Comparison of ENCODE assay signal across 10 cellular contexts in the genomic region with DNA sequence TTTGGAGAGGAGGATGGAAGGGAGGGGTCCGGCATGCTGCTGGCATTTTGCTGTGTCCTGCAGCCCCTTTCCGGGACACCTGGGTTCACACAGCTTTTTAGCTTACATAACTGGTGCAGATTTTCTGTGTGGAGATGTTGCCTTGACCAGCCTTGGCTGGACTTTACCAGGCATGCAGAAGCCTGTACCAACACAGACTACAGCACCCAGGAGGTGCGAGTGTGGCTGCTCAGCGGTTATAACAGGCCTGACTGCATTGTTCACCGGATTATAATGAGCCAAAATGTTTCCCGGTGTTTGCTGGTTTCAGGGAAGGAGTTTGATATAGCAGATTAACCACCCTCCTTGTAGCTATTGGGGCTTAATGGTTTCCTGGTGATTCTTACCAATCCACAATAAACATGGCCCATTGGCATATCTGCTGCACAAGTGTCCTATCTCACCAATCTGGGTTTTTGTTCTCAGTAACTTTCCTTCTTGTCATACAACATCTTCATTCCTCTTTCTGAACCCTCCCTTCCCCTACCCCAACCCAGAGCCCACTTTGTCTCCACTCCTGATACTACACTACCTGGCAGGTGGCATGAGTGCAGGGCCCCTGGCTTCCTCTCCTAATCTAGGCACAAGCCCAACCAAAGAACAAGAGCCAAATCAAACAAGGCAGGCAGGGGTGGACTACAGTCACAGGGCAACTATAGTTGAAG. TPM values are rescaled to one million over a fixed set of nuclear protein-coding genes. Genes with fewer than 3 reads are reported as not detected.
A peak's percentile ranks its signal among the peaks of the same experiment; 100 is the strongest.
DNase-seq lines count a peak whose midpoint lies in the region; ATAC-seq and TF ChIP-seq lines count a peak whose summit lies in the region.
"Had no signal": no experiment of that assay in that cellular context is flagged by ENCODE, and none has a peak within 500 bp of the region (broad histone marks: within the 10 kb centered on the region; RNA-seq: fewer than 3 reads in every experiment).

No MANE protein-coding gene starts in this region.

- H3K36me3 Mint-ChIP-seq in CD14-positive monocyte (peaks cover 41 to 56% of the 10 kb centered on the region in 2 donors), mesothelial cell of epicardium (peaks cover 20% of the 10 kb centered on the region)

- TF ChIP-seq EP300 in upper lobe of left lung (IDR thresholded peaks at IDR 0.05): no peak

- no peak for TF ChIP-seq CTCF in CD14-positive monocyte (IDR thresholded peaks at IDR 0.05)
- no peak for TF ChIP-seq CTCF in esophagus squamous epithelium (IDR thresholded peaks at IDR 0.05)
- no peak for TF ChIP-seq CTCF in upper lobe of left lung (IDR thresholded peaks at IDR 0.05)
- TF ChIP-seq CTCF in mesothelial cell of epicardium (IDR thresholded peaks at IDR 0.05; ENCODE audit: unreplicated experiment): no peak

- H3K4me3 Mint-ChIP-seq in CD14-positive monocyte (no peak overlapping the region), mesothelial cell of epicardium (no peak overlapping the region)

- H3K4me1 Mint-ChIP-seq in CD14-positive monocyte: peaks cover 17% of the 10 kb centered on the region
- H3K4me1 Mint-ChIP-seq in mesothelial cell of epicardium: peaks cover 11% of the 10 kb centered on the region

- peak overlapping the region; percentile 57 for H3K27ac ChIP-seq in SK-N-MC
- H3K27ac ChIP-seq in esophagus squamous epithelium: peak overlapping the region; percentile 55 to 69 (median 62)
- H3K27ac ChIP-seq in upper lobe of left lung: peak overlapping the region in 1 of 4 donors; percentile 35
- H3K27ac ChIP-seq: thoracic aorta had no signal

- H3K36me3 ChIP-seq in SK-N-MC (ENCODE audit: insufficient read depth, low read length): peaks cover 26% of the 10 kb centered on the region
- H3K36me3 ChIP-seq in esophagus squamous epithelium: peaks cover 10 to 25% (median 14%) of the 10 kb centered on the region in 3 donors
- peaks cover 0 to 37% (median 13%) of the 10 kb centered on the region in 4 donors for H3K36me3 ChIP-seq in upper lobe of left lung

- H3K4me3 ChIP-seq in SK-N-MC (no peak overlapping the region), esophagus squamous epithelium (no peak overlapping the region), upper lobe of left lung (no peak overlapping the region)
- H3K4me3 ChIP-seq: thoracic aorta had no signal

- 35 to 41% methylated on average over 4 to 5 of the region's 6 CpGs for WGBS in esophagus squamous epithelium, 2 donors
- 58 to 69% methylated on average over 2 to 6 of the region's 6 CpGs for WGBS in upper lobe of left lung, 2 donors

- DNase-seq in CD14-positive monocyte (ENCODE audit: low spot score): no peak
- DNase-seq in HCEC 1CT: peak; percentile 3
- DNase-seq in SK-N-MC (ENCODE audit: low read depth, low spot score): no peak
- DNase-seq in esophagus squamous epithelium (lab: John Stamatoyannopoulos, UW): no peak
- no peak for DNase-seq in COR-L47 (lab: John Stamatoyannopoulos, UW)
- no peak for DNase-seq in upper lobe of left lung
- DNase-seq in mesothelial cell of epicardium (ENCODE audit: low spot score in 2 of 2, unreplicated experiment in 2 of 2): no peak
- DNase-seq: NCI-H748 treated with DMSO at 0.1 percent for 48 hours had no signal

- H3K27me3 Mint-ChIP-seq in CD14-positive monocyte (ENCODE audit: low read depth in 3 of 3) (peaks cover 0 to 14% (median 0%) of the 10 kb centered on the region in 3 donors), mesothelial cell of epicardium (ENCODE audit: low read depth) (no peaks in the 10 kb centered on the region)

- H3K4me1 ChIP-seq in esophagus squamous epithelium: peaks cover 10 to 47% (median 15%) of the 10 kb centered on the region in 3 donors
- H3K4me1 ChIP-seq in upper lobe of left lung: peaks cover 7 to 25% (median 7%) of the 10 kb centered on the region in 4 donors

- TF ChIP-seq POLR2A in esophagus squamous epithelium (IDR thresholded peaks at IDR 0.05) (no peak), upper lobe of left lung (IDR thresholded peaks at IDR 0.05) (no peak)

- H3K27me3 ChIP-seq in esophagus squamous epithelium (no peaks in the 10 kb centered on the region), upper lobe of left lung (no peaks in the 10 kb centered on the region)

- H3K9ac ChIP-seq in SK-N-MC (ENCODE audit: insufficient read length): no peak overlapping the region

- H3K9me3 ChIP-seq in SK-N-MC (ENCODE audit: low read depth, low read length) (no peaks in the 10 kb centered on the region), esophagus squamous epithelium (no peaks in the 10 kb centered on the region), upper lobe of left lung (peaks cover 0 to 14% (median 0%) of the 10 kb centered on the region in 4 donors)
- H3K9me3 ChIP-seq: thoracic aorta had no signal

- H3K9me3 Mint-ChIP-seq in CD14-positive monocyte (peaks cover 0 to 18% (median 4%) of the 10 kb centered on the region in 7 donors), mesothelial cell of epicardium (no peaks in the 10 kb centered on the region)

- ATAC-seq in upper lobe of left lung (ENCODE audit: low FRiP score in 2 of 2) (no peak), GM21576 (IDR thresholded peaks at IDR 0.05; ENCODE audit: unreplicated experiment) (no peak)

- peak overlapping the region in 4 of 7 donors; percentile 19 to 73 (median 51) for H3K27ac Mint-ChIP-seq in CD14-positive monocyte
- H3K27ac Mint-ChIP-seq in mesothelial cell of epicardium: no peak overlapping the region

- intact Hi-C loops in CD14-positive monocyte (cut with micrococcal nuclease): loop anchor here in 1 of 2 donors (5.0 kb wide), 1 partner anchor 35 kb away; a partner anchor contains a TSS
- intact Hi-C loops in esophagus squamous epithelium (cut with DNase I): loop anchor here (5.0 kb wide), 1 partner anchor 130 kb away; no protein-coding TSS in a partner anchor

RNA-seq across cellular contexts. Expression of a gene that starts 3.9 kb away (rescaled TPM):
- polyA plus RNA-seq in CD14-positive monocyte: 1,000 to 10,000 TPM; 1,536 to 1,724 TPM
- total RNA-seq in esophagus squamous epithelium: 1,000 to 10,000 TPM; 2,607 to 8,937 (median 4,770) TPM
- total RNA-seq in upper lobe of left lung: 1,000 to 10,000 TPM; 1,246 to 5,225 (median 2,943) TPM
- 2,969 to 3,108 TPM (median 3,066 TPM) in 3 replicates for total RNA-seq in mesothelial cell of epicardium

RNA-seq across cellular contexts. Expression of a gene that starts 7.0 kb away (rescaled TPM):
- 10 to 100 TPM; 26.2 to 27.2 TPM for polyA plus RNA-seq in CD14-positive monocyte
- 10 to 100 TPM; 21.7 to 41.4 (median 32.1) TPM for total RNA-seq in esophagus squamous epithelium
- total RNA-seq in upper lobe of left lung: 10 to 100 TPM; 18.9 to 55.5 (median 48.2) TPM
- 18.5 to 19.4 TPM (median 18.6 TPM) in 3 replicates for total RNA-seq in mesothelial cell of epicardium

RNA-seq across cellular contexts. Expression of a gene that starts 9.3 kb away (rescaled TPM):
- polyA plus RNA-seq in CD14-positive monocyte: 10 to 100 TPM; 21.7 to 21.9 TPM
- total RNA-seq in esophagus squamous epithelium (10 to 100 TPM; 16.3 to 37.4 (median 31.4) TPM), upper lobe of left lung (100 to 1,000 TPM in 2 of 6 donors, 10 to 100 TPM in 4; 39.1 to 228 (median 49.9) TPM), mesothelial cell of epicardium (36.7 to 40.8 TPM (median 40.3 TPM) in 3 replicates)

RNA-seq across cellular contexts. Expression of a gene that starts 23.0 kb away (rescaled TPM):
- 10 to 100 TPM; 14.0 to 17.6 TPM for polyA plus RNA-seq in CD14-positive monocyte
- total RNA-seq in esophagus squamous epithelium: 10 to 100 TPM; 12.7 to 50.1 (median 40.2) TPM
- total RNA-seq in upper lobe of left lung: 10 to 100 TPM; 42.3 to 60.8 (median 53.6) TPM
- total RNA-seq in mesothelial cell of epicardium: 71.4 to 76.3 TPM (median 71.9 TPM) in 3 replicates

RNA-seq across cellular contexts. Expression of a gene that starts 26.4 kb away (rescaled TPM):
- 100 to 1,000 TPM; 116 to 145 TPM for polyA plus RNA-seq in CD14-positive monocyte
- total RNA-seq in esophagus squamous epithelium (10 to 100 TPM; 28.5 to 83.8 (median 37.2) TPM), upper lobe of left lung (100 to 1,000 TPM in 4 of 6 donors, 10 to 100 TPM in 2; 70.3 to 183 (median 108) TPM), mesothelial cell of epicardium (77.6 to 78.2 TPM (median 78.2 TPM) in 3 replicates)
